23 cellular contexts compared by ENCODE assay signal in the genomic region with DNA sequence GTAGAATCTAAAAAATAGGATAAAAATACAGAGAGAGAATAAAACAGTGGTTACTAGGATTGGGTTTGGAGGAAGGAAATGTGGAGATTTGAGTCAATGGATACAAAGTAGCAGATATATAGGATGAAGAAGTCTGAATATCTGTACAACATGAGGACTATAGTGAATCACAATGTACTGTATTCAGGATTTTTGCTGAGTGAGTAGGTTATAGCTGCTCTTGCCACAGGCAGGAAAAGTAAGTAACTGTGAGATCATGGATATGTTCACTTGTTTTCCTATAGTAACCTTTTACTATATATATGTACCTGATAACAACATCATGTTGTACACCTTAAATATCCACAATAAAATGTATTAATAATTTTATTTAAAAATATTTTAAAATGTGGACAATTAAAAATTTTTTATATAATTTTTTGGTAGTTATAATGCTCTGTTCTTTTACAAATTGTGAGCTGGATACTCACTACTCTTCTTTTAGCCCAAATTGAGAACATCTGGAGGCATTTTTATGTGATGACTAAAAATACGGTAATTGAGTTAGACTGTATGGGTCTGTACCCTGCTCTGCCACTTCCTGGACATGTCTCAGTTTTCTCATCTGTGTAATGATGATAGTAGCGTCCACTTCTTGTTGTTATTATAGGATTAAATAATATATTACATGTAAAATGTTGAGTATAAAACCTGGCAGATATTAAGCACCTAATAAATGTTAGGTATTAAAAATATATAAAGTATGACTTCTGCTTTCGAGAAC.
DNase-seq lines count a peak whose midpoint lies in the region; ATAC-seq and TF ChIP-seq lines count a peak whose summit lies in the region.
"Had no signal": no experiment of that assay in that cellular context is flagged by ENCODE, and none has a peak within 500 bp of the region (broad histone marks: within the 10 kb centered on the region; RNA-seq: fewer than 3 reads in every experiment).

No MANE protein-coding gene starts in this region.

- H3K79me2 ChIP-seq in DOHH2 (ENCODE audit: control insufficient read depth, low read length): peaks cover 20% of the 10 kb centered on the region

- H4K20me1 ChIP-seq in DOHH2 (ENCODE audit: control insufficient read depth, insufficient read depth, low read depth, low read length): peaks cover 5% of the 10 kb centered on the region; the same call in 1 of the 2 replicates

- ATAC-seq in GM21360 (IDR thresholded peaks at IDR 0.05; ENCODE audit: unreplicated experiment): no peak

- no peaks in the 10 kb centered on the region for H3K9me2 ChIP-seq in DOHH2 (replicated peaks; ENCODE audit: control insufficient read depth, low read length)

- H3K36me3 ChIP-seq in DOHH2 (ENCODE audit: control insufficient read depth, low read length): no peaks in the 10 kb centered on the region; the same call in 1 of the 2 replicates
- H3K36me3 ChIP-seq: BE2C had no signal

- H3K4me1 ChIP-seq in DOHH2 (ENCODE audit: control insufficient read depth, low read length): peaks cover 56% of the 10 kb centered on the region

- H3F3A ChIP-seq in DOHH2 (ENCODE audit: control insufficient read depth, insufficient read depth): 0 out of 2 replicates have a peak, but pooled peaks cover 2% of the 10 kb centered on the region

- no peak overlapping the region for H3K27ac ChIP-seq in DOHH2 (ENCODE audit: low read depth, low read length)
- H3K27ac ChIP-seq: KMS-11 had no signal

- peaks cover 5% of the 10 kb centered on the region for H3K9me3 ChIP-seq in DOHH2 (ENCODE audit: control insufficient read depth, insufficient read depth, low read length)
- H3K9me3 ChIP-seq: BE2C had no signal

- DNase-seq in amniotic stem cell (lab: John Stamatoyannopoulos, UW) (peak; percentile 20), fibroblast of mammary gland (ENCODE audit: low read depth) (peak; percentile 84), NCI-H1105 (lab: John Stamatoyannopoulos, UW) (no peak), OCI-M2 (lab: John Stamatoyannopoulos, UW; ENCODE audit: unreplicated experiment) (no peak), NOMO-1 (lab: John Stamatoyannopoulos, UW; ENCODE audit: unreplicated experiment in 2 of 2) (no peak)
- DNase-seq: ACHN; BE2C; CD4-positive, CD25-positive, alpha-beta regulatory T cell; COR-L47; DMS153; EL; HFFc6; NCI-H1092; NCI-H146; NCI-H2029 treated with DMSO at 0.1 percent for 48 hours; NCI-H2171; NCI-H446 treated with DMSO at 0.1 percent for 48 hours; OCI-M1; SHP77 treated with DMSO at 0.1 percent for 48 hours; T-helper 1 cell had no signal

- H3K4me2 ChIP-seq in DOHH2 (ENCODE audit: low read length): peak overlapping the region; percentile 41
- H3K4me2 ChIP-seq: KMS-11 had no signal

- no peaks in the 10 kb centered on the region for H3K27me3 ChIP-seq in DOHH2 (ENCODE audit: control insufficient read depth, low read length)
- H3K27me3 ChIP-seq: BE2C had no signal

- H3K4me3 ChIP-seq in DOHH2 (ENCODE audit: low read length) (no peak overlapping the region), fibroblast of mammary gland (ENCODE audit: control insufficient read depth, low read depth, low read length) (no peak overlapping the region)

- TF ChIP-seq CTCF in DOHH2 (IDR thresholded peaks at IDR 0.05; ENCODE audit: low read depth, low read length, poor library complexity, severe bottlenecking) (no peak), fibroblast of mammary gland (conservative IDR thresholded peaks at IDR 0.05; ENCODE audit: control insufficient read depth, insufficient read depth, low read depth, low read length) (no peak)

Comparison
In these comparisons a context has a peak if more than half of its experiments do, and no peak if none do; other contexts are left out.
1. DNase-seq: peak in amniotic stem cell (single experiment) and fibroblast of mammary gland (single experiment); none in NCI-H1105 (single experiment), OCI-M2 (single experiment) and NOMO-1 (0 of 2).